ENCODE assay signal across 9 cellular contexts in genomic region chr6:34184726-34185125, GRCh38. TPM values are rescaled to one million over a fixed set of nuclear protein-coding genes. Genes with fewer than 3 reads are reported as not detected.
A peak's percentile ranks its signal among the peaks of the same experiment; 100 is the strongest.
DNase-seq lines count a peak whose midpoint lies in the region; ATAC-seq and TF ChIP-seq lines count a peak whose summit lies in the region.
"Not testable (repeated sequence)": the region's sequence is repeated elsewhere in the genome, so short reads cannot be mapped to it uniquely, and the experiment has no call there.
"Had no signal": no experiment of that assay in that cellular context is flagged by ENCODE, and none has a peak within 500 bp of the region (broad histone marks: within the 10 kb centered on the region; RNA-seq: fewer than 3 reads in every experiment).

No MANE protein-coding gene starts in this region.

- intact Hi-C loops in spleen (cut with DNase I; ENCODE audit: low total_unique reads), result not testable (repeated sequence)

- not testable (repeated sequence) for H3K27ac ChIP-seq in RWPE2 (ENCODE audit: poor library complexity, severe bottlenecking); spleen; suprapubic skin

- DNase-seq in RWPE2 (ENCODE audit: low spot score) (peak; percentile 12), islet precursor cell (peak; percentile 7), mesenteric fat pad (ENCODE audit: low spot score) (peak; percentile 55), spleen (peak; percentile 3), suprapubic skin (ENCODE audit: low spot score in 2 of 2) (peak; percentile 11 to 67)
- peak; percentile 37 for DNase-seq in activated effector memory CD4-positive, alpha-beta T cell treated with anti-CD3 and anti-CD28 coated beads, Interleukin-2, amount 50 U/mL, for 16 hours

- not testable (repeated sequence) for H3K27me3 ChIP-seq in RWPE2 (ENCODE audit: insufficient read depth, poor library complexity, severe bottlenecking); spleen (replicated peaks in 1 of 7); suprapubic skin

- ATAC-seq in RWPE2 (ENCODE audit: low read depth), result not testable (repeated sequence)

- H3K4me3 ChIP-seq in RWPE2 (ENCODE audit: severe bottlenecking); spleen; suprapubic skin: not testable (repeated sequence)

- not testable (repeated sequence) for TF ChIP-seq POLR2A in spleen (IDR thresholded peaks at IDR 0.05); suprapubic skin (IDR thresholded peaks at IDR 0.05)

- 92 to 96% (median 95%) methylated on average over 5 of the region's 5 CpGs for WGBS in spleen, 5 donors
- WGBS in suprapubic skin, result 84% methylated on average over 5 of the region's 5 CpGs

- not testable (repeated sequence) for H3K4me1 ChIP-seq in RWPE2 (ENCODE audit: insufficient read depth, poor library complexity, severe bottlenecking); suprapubic skin
- H3K4me1 ChIP-seq in spleen, result peaks cover 0 to 28% (median 19%) of the 10 kb centered on the region in 6 donors

- TF ChIP-seq EP300 in suprapubic skin (IDR thresholded peaks at IDR 0.05), result not testable (repeated sequence)

- not testable (repeated sequence) for TF ChIP-seq CTCF in RWPE2 (IDR thresholded peaks at IDR 0.05; ENCODE audit: poor library complexity, severe bottlenecking); spleen (IDR thresholded peaks at IDR 0.05 in 8 of 11, conservative IDR thresholded peaks at IDR 0.05 in 3 of 11); suprapubic skin (IDR thresholded peaks at IDR 0.05)

- H3K36me3 ChIP-seq in RWPE2 (ENCODE audit: low read depth); spleen; suprapubic skin: not testable (repeated sequence)

- H3K9me3 ChIP-seq in RWPE2 (ENCODE audit: severe bottlenecking); suprapubic skin: not testable (repeated sequence)
- peaks cover 0 to 21% (median 14%) of the 10 kb centered on the region in 8 donors for H3K9me3 ChIP-seq in spleen

RNA-seq across cellular contexts. Expression of gene GRM4, which starts 38.8 kb away (rescaled TPM):
- total RNA-seq in mesenteric fat pad (not detected), spleen (under 1 TPM in 5 of 7 donors, not detected in 2; 0.07 to 0.26 (median 0.11) TPM), suprapubic skin (not detected)
- polyA plus RNA-seq in spleen, result under 1 TPM in 2 of 3 donors, not detected in 1; 0.02 to 0.05 TPM
- total RNA-seq: B cell; CD4-positive, CD25-positive, alpha-beta regulatory T cell had no signal
- polyA plus RNA-seq: AG04450; CD4-positive, CD25-positive, alpha-beta regulatory T cell had no signal

RNA-seq across cellular contexts. Expression of gene HMGA1, which starts 51.9 kb away (rescaled TPM):
- total RNA-seq in mesenteric fat pad, result 32.3 TPM
- total RNA-seq in spleen, result 100 to 1,000 TPM in 2 of 7 donors, 10 to 100 TPM in 5; 49.9 to 112 (median 73.5) TPM
- 100 to 1,000 TPM in 2 of 3 donors, 10 to 100 TPM in 1; 63.7 to 129 (median 109) TPM for polyA plus RNA-seq in spleen
- total RNA-seq in suprapubic skin, result 100 to 1,000 TPM in 3 of 4 donors, 10 to 100 TPM in 1; 93.3 to 127 (median 111) TPM

Comparison
In these comparisons a context has a peak if more than half of its experiments do, and no peak if none do; other contexts are left out.
1. DNase-seq: peak in every context shown above with its lines; median percentile 55 in mesenteric fat pad; 39 in suprapubic skin; 37 in activated effector memory CD4-positive, alpha-beta T cell treated with anti-CD3 and anti-CD28 coated beads, Interleukin-2, amount 50 U/mL, for 16 hours; 12 in RWPE2; 7 in islet precursor cell; 3 in spleen.